Comparison of ENCODE assay signal across 24 cellular contexts in the genomic region with DNA sequence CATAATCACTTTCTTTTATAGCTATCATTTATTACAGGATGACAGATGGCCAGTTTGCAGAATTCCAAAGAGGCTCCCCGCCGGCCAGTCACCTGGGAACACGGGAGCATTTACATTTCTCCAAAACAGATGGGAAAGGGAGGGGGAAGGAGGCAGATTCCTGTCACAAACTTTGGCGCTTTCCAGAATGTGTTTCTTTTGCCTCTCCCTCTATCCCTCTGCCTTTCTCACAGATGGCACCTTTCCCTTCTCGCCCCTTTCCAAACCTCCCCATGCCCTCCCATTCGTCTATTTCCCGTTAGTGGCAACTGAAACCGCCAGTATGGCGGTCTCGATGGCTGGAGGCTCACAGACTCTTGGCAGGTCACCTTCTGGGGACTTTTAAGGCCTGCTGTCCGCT.
DNase-seq lines count a peak whose midpoint lies in the region; FAIRE-seq and TF ChIP-seq lines count a peak whose summit lies in the region.
"Had no signal": no experiment of that assay in that cellular context is flagged by ENCODE, and none has a peak within 500 bp of the region (broad histone marks: within the 10 kb centered on the region; RNA-seq: fewer than 3 reads in every experiment).

No MANE protein-coding gene starts in this region.

- no peak for FAIRE-seq in small intestine (lab: Jason Lieb, UNC)
- FAIRE-seq: A204.1, D721Med, GM12891 had no signal

- TF ChIP-seq CTCF in CD14-positive monocyte (IDR thresholded peaks at IDR 0.05), result no peak

- H3K27ac Mint-ChIP-seq in CD14-positive monocyte, result no peak overlapping the region
- H3K27ac Mint-ChIP-seq: B cell, T-helper 17 cell had no signal

- no peaks in the 10 kb centered on the region for H3K4me1 ChIP-seq in small intestine (ENCODE audit: control insufficient read depth in 2 of 2, insufficient read depth in 1 of 2, low read depth in 1 of 2, low read length in 1 of 2)

- no peaks in the 10 kb centered on the region for H3K9me3 ChIP-seq in small intestine (ENCODE audit: control insufficient read depth, low read depth)

- 58 to 67% (median 65%) methylated on average over 11 of the region's 11 CpGs for WGBS in small intestine, 3 donors

- peaks cover 2 to 14% (median 10%) of the 10 kb centered on the region in 3 donors for H3K27me3 Mint-ChIP-seq in CD14-positive monocyte (ENCODE audit: low read depth in 3 of 3)

- intact Hi-C loops in CD14-positive monocyte (cut with micrococcal nuclease), result no loop called here

- H3K9me3 Mint-ChIP-seq in CD14-positive monocyte, result peaks cover 0 to 13% (median 4%) of the 10 kb centered on the region in 7 donors

- DNase-seq in DMS 273 treated with DMSO at 0.1 percent for 48 hours (lab: John Stamatoyannopoulos, UW), result peak; percentile 87
- peak; percentile 71 for DNase-seq in NCI-H1694 treated with DMSO at 0.1 percent for 48 hours (lab: John Stamatoyannopoulos, UW)
- peak; percentile 96 for DNase-seq in NCI-H69 (lab: John Stamatoyannopoulos, UW)
- DNase-seq in islet precursor cell, result peak; percentile 26
- DNase-seq in T1000 (lab: John Stamatoyannopoulos, UW), result no peak
- no peak for DNase-seq in small intestine
- no peak for DNase-seq in CD14-positive monocyte (ENCODE audit: low spot score)
- DNase-seq: DMS79, GM23248, KG1, NCI-H1092 treated with DMSO at 0.1 percent for 48 hours, NCI-H146, NCI-H2081 treated with DMSO at 0.1 percent for 48 hours, NCI-H510A treated with DMSO at 0.1 percent for 48 hours, PC-9, RPMI8226, SHP77, SW 1271, T-helper 17 cell had no signal

- H3K4me1 Mint-ChIP-seq in CD14-positive monocyte, result no peaks in the 10 kb centered on the region
- H3K4me1 Mint-ChIP-seq: B cell, T-helper 17 cell had no signal

- no peak overlapping the region for H3K27ac ChIP-seq in small intestine (ENCODE audit: low read depth in 1 of 2, low read length in 1 of 2)
- H3K27ac ChIP-seq: GM23248, PC-9, SK-N-MC had no signal

- H3K4me3 ChIP-seq in small intestine (ENCODE audit: low read depth in 1 of 2, low read length in 2 of 2), result no peak overlapping the region
- H3K4me3 ChIP-seq: GM23248, PC-9, SK-N-MC had no signal

- H3K36me3 ChIP-seq in small intestine (ENCODE audit: control insufficient read depth in 2 of 2, insufficient read depth in 2 of 2, low read length in 2 of 2), result no peaks in the 10 kb centered on the region

- peaks cover 0 to under 1% of the 10 kb centered on the region in 2 donors for H3K27me3 ChIP-seq in small intestine (ENCODE audit: control insufficient read depth in 2 of 2, insufficient read depth in 2 of 2, low read length in 2 of 2)

- H3K36me3 Mint-ChIP-seq in CD14-positive monocyte, result no peaks in the 10 kb centered on the region

- peak overlapping the region in 1 of 2 donors; percentile 49 for H3K4me3 Mint-ChIP-seq in CD14-positive monocyte
- H3K4me3 Mint-ChIP-seq: B cell, T-helper 17 cell had no signal

Comparison
In these comparisons a context has a peak if more than half of its experiments do, and no peak if none do; other contexts are left out.
1. DNase-seq: peak in DMS 273 treated with DMSO at 0.1 percent for 48 hours (single experiment), NCI-H1694 treated with DMSO at 0.1 percent for 48 hours (single experiment), NCI-H69 (single experiment) and islet precursor cell (single experiment); none in T1000 (single experiment), small intestine (single experiment) and CD14-positive monocyte (single experiment).